In the genomic region with DNA sequence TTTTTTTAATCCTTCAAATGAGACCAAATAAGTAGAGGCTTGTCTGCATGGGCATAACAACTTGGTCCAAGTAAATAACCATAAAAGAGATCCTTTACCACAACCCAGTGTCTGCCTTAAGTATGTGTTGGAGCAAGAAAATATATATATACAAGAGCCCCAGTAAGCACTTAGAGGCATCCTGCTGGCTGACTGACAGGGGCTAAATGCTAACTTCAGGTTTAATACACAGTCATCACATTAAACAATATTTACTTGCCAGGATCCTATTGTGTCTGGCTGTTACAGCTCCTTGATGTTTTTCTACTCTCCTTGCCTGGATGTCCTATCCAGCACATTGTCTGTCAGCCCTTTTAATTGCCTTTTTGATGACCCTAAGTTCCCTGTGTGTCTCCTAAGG, we compare ENCODE assay signal across 35 cellular contexts. TPM values are rescaled to one million over a fixed set of nuclear protein-coding genes. Genes with fewer than 3 reads are reported as not detected.
"Had no signal": no experiment of that assay in that cellular context is flagged by ENCODE, and none has a peak within 500 bp of the region (broad histone marks: within the 10 kb centered on the region; RNA-seq: fewer than 3 reads in every experiment).

No MANE protein-coding gene starts in this region.

- H3K27ac ChIP-seq: lower lobe of right lung, neural progenitor cell, neutrophil, parathyroid adenoma, right atrium auricular region, right lobe of liver, tibial nerve, uterus had no signal

- H3K9me3 ChIP-seq: lower lobe of right lung, neutrophil, right atrium auricular region, right lobe of liver, tibial nerve, uterus had no signal

- ATAC-seq: left cardiac atrium; left lobe of liver; lower lobe of right lung; naive thymus-derived CD8-positive, alpha-beta T cell; right lobe of liver; stimulated activated memory B cell treated with anti-CD40 and anti-IgM and Interleukin-4, amounts not matched to agents 10 μg/mL and 1 μg/mL and 100 μg/mL, for 72 hours; stimulated activated naive CD8-positive, alpha-beta T cell treated with anti-CD3 and anti-CD28 coated beads, Interleukin-15, amount 100 ng/mL, for 72 hours had no signal

- H2AFZ ChIP-seq: neural progenitor cell, parathyroid adenoma had no signal

- H3K4me2 ChIP-seq: neural progenitor cell, smooth muscle cell had no signal

- DNase-seq: hippocampal formation; kidney glomerular epithelial cell; left cardiac atrium; lower lobe of right lung; mammary epithelial cell; mesenchymal stem cell; naive thymus-derived CD8-positive, alpha-beta T cell; occipital lobe; right lobe of liver; stimulated activated CD4-positive, alpha-beta T cell treated with anti-CD3 and anti-CD28 coated beads, Interleukin-1b, Interleukin-23, amount 100 ng/mL, for 48 hours; stimulated activated CD4-positive, alpha-beta T cell treated with anti-CD3 and anti-CD28 coated beads, Interleukin-2, amount 100 ng/mL, for 48 hours; stimulated activated CD4-positive, alpha-beta T cell treated with anti-CD3 and anti-CD28 coated beads, Interleukin-4, amount 100 ng/mL, for 4 hours; stimulated activated CD8-positive, alpha-beta memory T cell treated with anti-CD3 and anti-CD28 coated beads, Interleukin-4, amount 100 ng/mL, for 48 hours; stimulated activated naive CD4-positive, alpha-beta T cell treated with Interleukin-2 at 50 U/mL for 16 hours; stimulated activated naive CD8-positive, alpha-beta T cell treated with anti-CD3 and anti-CD28 coated beads, Interleukin-15, amount 100 ng/mL, for 72 hours; substantia nigra; uterus had no signal

- H3K36me3 ChIP-seq: lower lobe of right lung, neural progenitor cell, neutrophil, right atrium auricular region, right lobe of liver, tibial nerve, uterus had no signal

- H3K4me3 ChIP-seq: lower lobe of right lung, neural progenitor cell, right atrium auricular region, right lobe of liver, smooth muscle cell, tibial nerve, uterus had no signal

- H3K9ac ChIP-seq: neural progenitor cell, parathyroid adenoma had no signal

- H3K4me1 ChIP-seq: lower lobe of right lung, neural progenitor cell, parathyroid adenoma, right atrium auricular region, right lobe of liver, uterus had no signal

- H3K27me3 ChIP-seq: neural progenitor cell, right atrium auricular region, right lobe of liver, tibial nerve, uterus had no signal

- H3K79me2 ChIP-seq: parathyroid adenoma had no signal

RNA-seq across cellular contexts. Expression of gene MMP20, which starts 37.5 kb away (rescaled TPM):
- total RNA-seq: left cardiac atrium; left lobe of liver; liver; lower lobe of right lung; mammary epithelial cell; naive thymus-derived CD8-positive, alpha-beta T cell; occipital lobe; osteocyte; posterior vena cava; pulmonary artery endothelial cell; renal cortical epithelial cell; right atrium auricular region; right lobe of liver; skeletal muscle tissue; temporal lobe; tibial nerve; ureter; uterus had no signal
- polyA plus RNA-seq: keratinocyte; liver; mammary epithelial cell; naive thymus-derived CD8-positive, alpha-beta T cell had no signal

RNA-seq across cellular contexts. Expression of gene MMP27, which starts 43.0 kb away (rescaled TPM):
- total RNA-seq: left cardiac atrium; left lobe of liver; liver; lower lobe of right lung; mammary epithelial cell; mucosa of gallbladder; naive thymus-derived CD8-positive, alpha-beta T cell; occipital lobe; osteocyte; pulmonary artery endothelial cell; renal cortical epithelial cell; right atrium auricular region; skeletal muscle tissue; smooth muscle cell; temporal lobe; ureter; uterus had no signal
- polyA plus RNA-seq: keratinocyte; liver; mammary epithelial cell; naive thymus-derived CD8-positive, alpha-beta T cell; smooth muscle cell had no signal
